23 cellular contexts compared by ENCODE assay signal in genomic region chr22:38866024-38866398, GRCh38. TPM values are rescaled to one million over a fixed set of nuclear protein-coding genes. Genes with fewer than 3 reads are reported as not detected.
DNase-seq lines count a peak whose midpoint lies in the region; ATAC-seq and TF ChIP-seq lines count a peak whose summit lies in the region.
"Had no signal": no experiment of that assay in that cellular context is flagged by ENCODE, and none has a peak within 500 bp of the region (broad histone marks: within the 10 kb centered on the region; RNA-seq: fewer than 3 reads in every experiment).

No MANE protein-coding gene starts in this region.

- BruUV-seq in A673 (replicated peaks; lab: Mats Ljungman, UMichigan): no TSS peak

- H3K4me1 ChIP-seq in A673 (ENCODE audit: insufficient read depth, low read length, poor library complexity, severe bottlenecking) (peaks cover 90% of the 10 kb centered on the region), right atrium auricular region (peaks cover 0 to 76% of the 10 kb centered on the region in 2 donors), spleen (peaks cover 31 to 100% (median 79%) of the 10 kb centered on the region in 6 donors)

- H3K36me3 ChIP-seq in A673 (ENCODE audit: insufficient read depth, low read length, poor library complexity, severe bottlenecking) (peaks cover 56% of the 10 kb centered on the region), right atrium auricular region (peaks cover 40% of the 10 kb centered on the region), spleen (peaks cover 0 to 67% (median 25%) of the 10 kb centered on the region in 6 donors)

- no peak for DNase-seq in A673 (ENCODE audit: low spot score)
- no peak for DNase-seq in right atrium auricular region (ENCODE audit: low spot score)
- DNase-seq in spleen: no peak
- DNase-seq in stimulated activated CD4-positive, alpha-beta T cell treated with anti-CD3 and anti-CD28 coated beads, Interleukin-4, amount 100 ng/mL, for 4 hours: no peak
- no peak for DNase-seq in islet precursor cell
- DNase-seq: activated CD4-positive, alpha-beta T cell treated with anti-CD3 and anti-CD28 coated beads for 1 hour; activated naive CD4-positive, alpha-beta T cell treated with anti-CD3 and anti-CD28 coated beads, Interleukin-2, amount 50 U/mL, for 16 hours; amygdala; brain microvascular endothelial cell; CD4-positive, alpha-beta memory T cell; DMS 273 treated with DMSO at 0.1 percent for 48 hours; hypothalamus; immature natural killer cell; NCI-H1048; NCI-H1694; SHP77 treated with DMSO at 0.1 percent for 48 hours; stimulated activated CD4-positive, alpha-beta T cell treated with anti-CD3 and anti-CD28 coated beads, Interleukin-15, amount 100 ng/mL, for 24 hours had no signal

- no peak for TF ChIP-seq POLR2A in spleen (IDR thresholded peaks at IDR 0.05)

- H3K27me3 ChIP-seq in A673 (replicated peaks; ENCODE audit: insufficient read depth, low read depth, low read length, poor library complexity): no peaks in the 10 kb centered on the region
- no peaks in the 10 kb centered on the region for H3K27me3 ChIP-seq in right atrium auricular region
- H3K27me3 ChIP-seq in spleen (replicated peaks in 1 of 7): no peaks in the 10 kb centered on the region
- H3K27me3 ChIP-seq: brain microvascular endothelial cell had no signal

- H3K27ac ChIP-seq in A673 (ENCODE audit: low read depth, low read length, poor library complexity, severe bottlenecking) (peak overlapping the region; percentile 76), VCaP (0 out of 2 replicates have a peak overlapping the region, but pooled peaks have one; percentile 62), right atrium auricular region (peak overlapping the region; percentile 15 to 73), spleen (peak overlapping the region; percentile 29 to 84 (median 73))
- H3K27ac ChIP-seq: brain microvascular endothelial cell had no signal

- POLR2A ChIA-PET in A673 (lab: Charles Lee; ENCODE audit: low non-redundant PET): no interaction called here

- H3K4me3 ChIP-seq in A673 (ENCODE audit: low read depth, low read length, poor library complexity, severe bottlenecking) (no peak overlapping the region), right atrium auricular region (no peak overlapping the region), spleen (peak overlapping the region; percentile 7 to 65 (median 36))

- no peak for TF ChIP-seq CTCF in A673 (conservative IDR thresholded peaks at IDR 0.05; ENCODE audit: low read depth, low read length)
- no peak for TF ChIP-seq CTCF in VCaP (conservative IDR thresholded peaks at IDR 0.05)
- TF ChIP-seq CTCF in right atrium auricular region (IDR thresholded peaks at IDR 0.05): no peak
- TF ChIP-seq CTCF in spleen (IDR thresholded peaks at IDR 0.05 in 8 of 11, conservative IDR thresholded peaks at IDR 0.05 in 3 of 11): no peak

- 71 to 90% (median 79%) methylated on average over 7 to 15 of the region's 15 CpGs for WGBS in spleen, 5 donors

- ATAC-seq in GM18870 (IDR thresholded peaks at IDR 0.05; ENCODE audit: unreplicated experiment) (no peak), GM21723 (IDR thresholded peaks at IDR 0.05; ENCODE audit: unreplicated experiment) (no peak)
- ATAC-seq: HCT116; Panc1; stimulated activated memory B cell treated with anti-CD40 and anti-IgM and Interleukin-4, amounts not matched to agents 10 μg/mL and 1 μg/mL and 100 μg/mL, for 72 hours had no signal

- intact Hi-C loops in A673 (cut with micrococcal nuclease; ENCODE audit: unreplicated experiment) (no loop called here), spleen (cut with DNase I; ENCODE audit: low total_unique reads) (no loop called here)

- CTCF ChIA-PET in A673 (lab: Charles Lee): no interaction called here

- H3K9me3 ChIP-seq in A673 (ENCODE audit: low read depth, low read length, poor library complexity, severe bottlenecking) (no peaks in the 10 kb centered on the region), right atrium auricular region (no peaks in the 10 kb centered on the region), spleen (no peaks in the 10 kb centered on the region)

RNA-seq across cellular contexts. Expression of gene CBX6, which starts 6.0 kb away (rescaled TPM):
- total RNA-seq in A673 (2021) (111 and 119 TPM in 2 replicates), right atrium auricular region (10 to 100 TPM; 28.0 to 57.0 TPM), spleen (10 to 100 TPM; 35.8 to 72.2 (median 49.2) TPM)
- 10 to 100 TPM; 10.2 to 26.3 (median 11.3) TPM for polyA plus RNA-seq in spleen

RNA-seq across cellular contexts. Expression of gene NPTXR, which starts 22.2 kb away (rescaled TPM):
- 116 and 129 TPM in 2 replicates for total RNA-seq in A673 (2021)
- total RNA-seq in right atrium auricular region: 10 to 100 TPM; 18.0 to 24.6 TPM
- total RNA-seq in spleen: 10 to 100 TPM in 1 of 7 donors, 1 to 10 TPM in 6; 3.8 to 11.5 (median 5.0) TPM
- 1 to 10 TPM in 1 of 3 donors, under 1 TPM in 2; 0.24 to 1.2 (median 0.53) TPM for polyA plus RNA-seq in spleen

Comparison
In these comparisons a context has a peak if more than half of its experiments do, and no peak if none do; other contexts are left out.
1. H3K4me3 ChIP-seq: peak in spleen (8 of 8); none in A673 (single experiment) and right atrium auricular region (0 of 2).
2. Peak in every context shown above with its lines, with median percentiles within 50 percentile points of each other: H3K27ac ChIP-seq.